ENCODE assay signal across 20 cellular contexts in the genomic region with DNA sequence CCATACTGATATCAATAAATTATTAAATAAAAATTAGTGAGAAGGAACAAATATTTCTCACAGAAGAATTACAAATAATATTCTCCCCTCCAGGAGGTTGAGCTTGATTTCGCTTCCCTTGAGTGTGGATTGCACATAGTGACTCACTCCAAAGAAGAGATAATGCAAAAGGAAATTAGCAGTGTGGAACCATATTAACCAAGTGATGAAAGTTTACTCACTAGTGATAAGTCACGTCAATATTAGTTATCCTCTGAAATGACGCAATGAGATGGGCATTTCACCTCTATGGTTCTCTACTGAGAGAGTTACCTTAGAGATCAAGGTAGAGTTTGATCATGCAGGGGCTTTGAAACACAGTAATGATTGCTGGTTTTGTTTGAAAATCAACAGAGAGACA.
DNase-seq lines count a peak whose midpoint lies in the region; ATAC-seq, FAIRE-seq and TF ChIP-seq lines count a peak whose summit lies in the region.
"Had no signal": no experiment of that assay in that cellular context is flagged by ENCODE, and none has a peak within 500 bp of the region (broad histone marks: within the 10 kb centered on the region; RNA-seq: fewer than 3 reads in every experiment).

No MANE protein-coding gene starts in this region.

- TF ChIP-seq CTCF in bronchial epithelial cell (IDR thresholded peaks at IDR 0.05; ENCODE audit: insufficient read depth, low read length, severe bottlenecking) (no peak), hepatocyte (IDR thresholded peaks at IDR 0.05; ENCODE audit: poor library complexity) (no peak)

- no peak overlapping the region for H3K4me2 ChIP-seq in hepatocyte
- H3K4me2 ChIP-seq: A549, BLaER1 had no signal

- no peaks in the 10 kb centered on the region for H3K27me3 ChIP-seq in bronchial epithelial cell (ENCODE audit: control insufficient read depth, insufficient read depth, low read length)
- no peaks in the 10 kb centered on the region for H3K27me3 ChIP-seq in hepatocyte
- H3K27me3 ChIP-seq: BLaER1, SJSA1 had no signal

- no peak overlapping the region for H2AFZ ChIP-seq in hepatocyte
- H2AFZ ChIP-seq: GM23248 had no signal

- H3K4me1 ChIP-seq in hepatocyte (ENCODE audit: insufficient read depth): no peaks in the 10 kb centered on the region
- H3K4me1 ChIP-seq: A549, BLaER1, SJSA1 had no signal

- no peaks in the 10 kb centered on the region for H3K9me2 ChIP-seq in hepatocyte (replicated peaks; ENCODE audit: insufficient read depth)

- FAIRE-seq in RCC 7860 (lab: Jason Lieb, UNC) (peak; percentile 95), bronchial epithelial cell (lab: Jason Lieb, UNC) (no peak)
- FAIRE-seq: A549 had no signal

- H3K9me3 ChIP-seq in hepatocyte (ENCODE audit: low read depth): no peaks in the 10 kb centered on the region
- H3K9me3 ChIP-seq: A549, SJSA1 had no signal

- no peak for ATAC-seq in GM19395 (IDR thresholded peaks at IDR 0.05; ENCODE audit: unreplicated experiment)
- no peak for ATAC-seq in GM19467 (IDR thresholded peaks at IDR 0.05; ENCODE audit: unreplicated experiment)
- ATAC-seq: A549 had no signal

- H3K4me3 ChIP-seq in bronchial epithelial cell (ENCODE audit: low read depth, low read length): no peak overlapping the region
- no peak overlapping the region for H3K4me3 ChIP-seq in hepatocyte
- H3K4me3 ChIP-seq: A549, BLaER1, GM23248, SJSA1 had no signal

- no peaks in the 10 kb centered on the region for H3K79me2 ChIP-seq in hepatocyte

- peak overlapping the region; percentile 52 for H3K27ac ChIP-seq in hepatocyte
- H3K27ac ChIP-seq: A549, BLaER1, GM23248, HL-60, SJSA1 had no signal

- H3K36me3 ChIP-seq in bronchial epithelial cell (ENCODE audit: control insufficient read depth, insufficient read depth, low read length) (no peaks in the 10 kb centered on the region), hepatocyte (replicated peaks; ENCODE audit: insufficient read depth, low read depth) (no peaks in the 10 kb centered on the region)
- H3K36me3 ChIP-seq: BLaER1, SJSA1 had no signal

- 44% methylated on average over 3 of the region's 3 CpGs for WGBS in hepatocyte (ENCODE audit: low lambda C conversion rate, missing lambda C conversion rate)

- DNase-seq in Daoy (ENCODE audit: low read depth): peak; percentile 45
- peak; percentile 81 for DNase-seq in RCC 7860 (ENCODE audit: low spot score)
- DNase-seq in bronchial epithelial cell (ENCODE audit: low read depth): peak; percentile 67
- peak; percentile 36 for DNase-seq in hepatocyte (ENCODE audit: low spot score)
- DNase-seq in NCI-H146 (lab: John Stamatoyannopoulos, UW): no peak
- no peak for DNase-seq in SW 1271 (lab: John Stamatoyannopoulos, UW)
- DNase-seq: CD4-positive, alpha-beta memory T cell; GM23248; HCEC 1CT; NCI-H187; NCI-H2107; NCI-H510A; NCI-H748 treated with DMSO at 0.1 percent for 48 hours; NK-92 treated with Interleukin-12 subunit alpha and Interleukin-12 subunit beta, amount 100 ng/mL, for 24 hours had no signal

- H4K20me1 ChIP-seq in hepatocyte (ENCODE audit: insufficient read depth, poor library complexity, severe bottlenecking): no peaks in the 10 kb centered on the region
- H4K20me1 ChIP-seq: BLaER1 had no signal

Comparison
In these comparisons a context has a peak if more than half of its experiments do, and no peak if none do; other contexts are left out.
1. DNase-seq: peak in Daoy (single experiment), RCC 7860 (single experiment), bronchial epithelial cell (single experiment) and hepatocyte (single experiment); none in NCI-H146 (single experiment) and SW 1271 (0 of 2).